Comparison of ENCODE assay signal across 8 cellular contexts in genomic region chr6:13814938-13815575, GRCh38. TPM values are rescaled to one million over a fixed set of nuclear protein-coding genes. Genes with fewer than 3 reads are reported as not detected.
DNase-seq lines count a peak whose midpoint lies in the region; ATAC-seq, FAIRE-seq and TF ChIP-seq lines count a peak whose summit lies in the region.

No MANE protein-coding gene starts in this region.

- H3K36me3 ChIP-seq in bronchial epithelial cell (ENCODE audit: control insufficient read depth, insufficient read depth, low read length) = no peaks in the 10 kb centered on the region
- H3K36me3 ChIP-seq in mucosa of stomach (ENCODE audit: control insufficient read depth, insufficient read depth, low read length) = no peaks in the 10 kb centered on the region

- H3K9me3 ChIP-seq in mucosa of stomach (ENCODE audit: control insufficient read depth, low read length) = no peaks in the 10 kb centered on the region

- peaks cover 18% of the 10 kb centered on the region for H3K4me1 ChIP-seq in mucosa of stomach (ENCODE audit: control insufficient read depth, insufficient read depth, low read length)

- peak overlapping the region; percentile 67 for H3K9ac ChIP-seq in mucosa of stomach (ENCODE audit: low read length)

- TF ChIP-seq CTCF in GM12864 (IDR thresholded peaks at IDR 0.05; ENCODE audit: low read depth, low read length, missing control alignments) (no peak), bronchial epithelial cell (IDR thresholded peaks at IDR 0.05; ENCODE audit: insufficient read depth, low read length, severe bottlenecking) (no peak)

- no peak for FAIRE-seq in bronchial epithelial cell (lab: Jason Lieb, UNC)

- peak overlapping the region; percentile 96 for H3K4me3 ChIP-seq in GM12864 (ENCODE audit: low read depth, low read length)
- H3K4me3 ChIP-seq in bronchial epithelial cell (ENCODE audit: low read depth, low read length) = peak overlapping the region; percentile 89
- H3K4me3 ChIP-seq in mucosa of stomach (ENCODE audit: low read length) = peak overlapping the region; percentile 40

- DNase-seq in GM12864 (ENCODE audit: low read depth) = no peak
- peak; percentile 46 for DNase-seq in NCI-H2227 (lab: John Stamatoyannopoulos, UW; ENCODE audit: unreplicated experiment)
- peak; percentile 12 for DNase-seq in bronchial epithelial cell (ENCODE audit: low read depth)
- DNase-seq in NCI-H1436 treated with DMSO at 0.1 percent for 48 hours (lab: John Stamatoyannopoulos, UW) = no peak
- DNase-seq in NK-92 (lab: John Stamatoyannopoulos, UW; ENCODE audit: unreplicated experiment) = no peak

- H3K27me3 ChIP-seq in bronchial epithelial cell (ENCODE audit: control insufficient read depth, insufficient read depth, low read length) (no peaks in the 10 kb centered on the region), mucosa of stomach (ENCODE audit: control insufficient read depth, insufficient read depth, low read length) (no peaks in the 10 kb centered on the region)

- ATAC-seq in GM19324 (IDR thresholded peaks at IDR 0.05; ENCODE audit: low FRiP score, unreplicated experiment) = no peak
- ATAC-seq in HG03095 (IDR thresholded peaks at IDR 0.05; ENCODE audit: unreplicated experiment) = no peak

RNA-seq across cellular contexts. Expression of gene MCUR1, which starts 0.7 kb away (rescaled TPM):
- total RNA-seq in bronchial epithelial cell = 10.0 and 15.1 TPM in 2 replicates

Comparison
In these comparisons a context has a peak if more than half of its experiments do, and no peak if none do; other contexts are left out.
1. DNase-seq: peak in NCI-H2227 (single experiment) and bronchial epithelial cell (single experiment); none in GM12864 (single experiment), NCI-H1436 treated with DMSO at 0.1 percent for 48 hours (single experiment) and NK-92 (single experiment).
2. H3K4me3 ChIP-seq: peak in every context shown above with its lines; median percentile 96 in GM12864; 89 in bronchial epithelial cell; 40 in mucosa of stomach.